ENCODE assay signal across 9 cellular contexts in the genomic region with DNA sequence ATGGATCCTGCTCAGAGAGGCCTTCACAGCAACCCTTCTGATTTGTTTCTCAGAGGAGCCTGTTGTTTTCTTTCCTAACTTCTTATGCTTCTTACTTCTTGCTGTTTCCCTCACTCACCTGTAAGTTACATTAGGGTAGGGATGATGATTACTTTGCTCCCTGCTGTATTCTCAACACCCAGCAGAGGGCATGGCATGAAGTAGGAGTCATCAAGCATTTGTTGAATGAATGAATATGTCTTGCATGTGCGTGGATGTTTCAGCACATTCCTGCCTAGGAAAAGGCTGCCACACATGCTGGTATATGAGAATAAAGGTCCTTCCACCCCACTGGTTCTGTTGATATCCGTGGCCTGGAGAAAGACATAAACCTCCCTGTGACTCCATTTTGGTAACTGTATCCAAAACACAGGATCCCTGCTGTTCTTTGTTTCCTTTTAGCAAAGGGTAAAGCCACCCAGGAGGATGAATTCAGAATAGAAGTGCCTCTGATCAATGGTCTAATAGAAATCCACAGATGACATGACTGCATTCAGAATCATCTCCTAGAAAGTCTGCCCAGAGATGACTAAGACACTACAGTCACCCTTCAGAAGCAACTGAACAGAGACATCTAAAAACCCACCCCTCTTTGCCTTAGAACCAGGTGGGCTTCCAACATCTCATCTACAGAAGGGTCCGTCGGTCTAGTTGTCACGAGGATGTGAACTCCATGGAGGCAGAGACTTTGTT.
DNase-seq lines count a peak whose midpoint lies in the region; ATAC-seq, FAIRE-seq and TF ChIP-seq lines count a peak whose summit lies in the region.
"Had no signal": no experiment of that assay in that cellular context is flagged by ENCODE, and none has a peak within 500 bp of the region (broad histone marks: within the 10 kb centered on the region; RNA-seq: fewer than 3 reads in every experiment).

No MANE protein-coding gene starts in this region.

- in situ Hi-C loops in astrocyte of the cerebellum (cut with HindIII; ENCODE audit: low sequenced_read_pairs) = loop anchor here (25.0 kb wide), 1 partner anchor 946 kb away; no protein-coding TSS in a partner anchor

- FAIRE-seq in GM19239 (lab: Jason Lieb, UNC) = no peak

- TF ChIP-seq CTCF in astrocyte of the cerebellum (IDR thresholded peaks at IDR 0.05; ENCODE audit: low read depth, low read length, missing control alignments) = peak; percentile 74

- DNase-seq in DMS53 treated with DMSO at 0.1 percent for 48 hours (lab: John Stamatoyannopoulos, UW; ENCODE audit: unreplicated experiment) (peak; percentile 22), HT1080 (ENCODE audit: low read depth) (peak; percentile 25), astrocyte of the cerebellum (ENCODE audit: low read depth) (peak; percentile 46), mesenteric fat pad (ENCODE audit: low spot score) (peak; percentile 5), GM19239 (ENCODE audit: insufficient read length, low spot score) (no peak), COLO668 (lab: John Stamatoyannopoulos, UW; ENCODE audit: unreplicated experiment) (no peak)

- H3K4me3 ChIP-seq in astrocyte of the cerebellum (ENCODE audit: low read depth, low read length) = no peak overlapping the region
- H3K4me3 ChIP-seq: skin epidermis had no signal

- no peak for ATAC-seq in GM18873 (IDR thresholded peaks at IDR 0.05; ENCODE audit: low FRiP score, unreplicated experiment)
- ATAC-seq in HG02938 (IDR thresholded peaks at IDR 0.05; ENCODE audit: unreplicated experiment) = no peak

Comparison
In these comparisons a context has a peak if more than half of its experiments do, and no peak if none do; other contexts are left out.
1. DNase-seq: peak in DMS53 treated with DMSO at 0.1 percent for 48 hours (single experiment), HT1080 (single experiment), astrocyte of the cerebellum (single experiment) and mesenteric fat pad (single experiment); none in GM19239 (single experiment) and COLO668 (single experiment).